ENCODE assay signal across 29 cellular contexts in the genomic region with DNA sequence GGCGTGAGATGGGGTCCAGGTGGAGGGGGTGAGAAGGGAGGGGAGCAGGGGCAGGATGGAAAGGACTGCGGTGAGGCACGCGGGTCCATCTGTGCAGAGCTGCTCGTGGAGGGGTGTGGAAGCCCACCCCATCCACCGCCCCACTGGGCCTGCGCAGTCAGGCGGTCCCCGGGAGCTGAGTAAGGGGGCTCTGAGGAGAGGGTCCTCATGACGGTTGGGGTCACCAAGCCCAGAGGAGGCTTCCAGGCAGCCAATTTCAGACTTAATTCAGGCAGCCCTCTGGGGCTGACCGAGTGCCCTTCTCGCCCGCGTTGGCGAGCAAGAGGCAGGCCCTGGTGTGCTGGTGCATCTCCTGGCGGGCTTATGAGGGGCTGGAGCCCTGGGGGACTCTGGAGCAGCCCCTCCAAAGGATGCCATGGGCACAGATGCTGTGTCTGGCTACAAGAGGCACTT.
"Had no signal": no experiment of that assay in that cellular context is flagged by ENCODE, and none has a peak within 500 bp of the region (broad histone marks: within the 10 kb centered on the region; RNA-seq: fewer than 3 reads in every experiment).

No MANE protein-coding gene starts in this region.

- H3K27me3 ChIP-seq: foreskin keratinocyte, pancreas, testis had no signal

- H3K36me3 Mint-ChIP-seq: activated CD4-positive, alpha-beta memory T cell treated with anti-CD3 and anti-CD28 coated beads for 36 hours; mesothelial cell of epicardium had no signal

- H3K27ac ChIP-seq: breast epithelium, esophagus muscularis mucosa, foreskin keratinocyte, neutrophil, pancreas, prostate gland, skin epidermis, testis, transverse colon had no signal

- H3K4me3 ChIP-seq: breast epithelium, esophagus muscularis mucosa, pancreas, prostate gland, skin epidermis, testis, transverse colon had no signal

- H3K4me3 Mint-ChIP-seq: activated CD4-positive, alpha-beta memory T cell treated with anti-CD3 and anti-CD28 coated beads for 36 hours; activated CD4-positive, alpha-beta T cell treated with anti-CD3 and anti-CD28 coated beads, Interleukin-2, amount 10 ng/mL, durations not matched to agents 24 days and 14 days; central memory CD8-positive, alpha-beta T cell; mesothelial cell of epicardium; nephron progenitor cell; T-helper 17 cell had no signal

- H3K27ac Mint-ChIP-seq: activated CD4-positive, alpha-beta memory T cell treated with anti-CD3 and anti-CD28 coated beads for 36 hours; activated CD4-positive, alpha-beta T cell treated with anti-CD3 and anti-CD28 coated beads, Interleukin-2, amount 10 ng/mL, durations not matched to agents 24 days and 14 days; activated naive CD4-positive, alpha-beta T cell treated with anti-CD3 and anti-CD28 coated beads, Interleukin-2, amount 50 U/mL, for 72 hours; mesothelial cell of epicardium; naive B cell; nephron progenitor cell; T-helper 17 cell had no signal

- H3K36me3 ChIP-seq: breast epithelium, esophagus muscularis mucosa, neutrophil, pancreas, prostate gland, transverse colon had no signal

- DNase-seq: activated CD4-positive, alpha-beta memory T cell treated with anti-CD3 and anti-CD28 coated beads for 36 hours; activated CD4-positive, alpha-beta T cell treated with anti-CD3 and anti-CD28 coated beads, Interleukin-2, amount 10 ng/mL, durations not matched to agents 24 days and 14 days; activated CD4-positive, CD25-positive, alpha-beta regulatory T cell treated with anti-CD3 and anti-CD28 coated beads, Interleukin-2, amount 50 U/mL, for 72 hours; activated naive CD4-positive, alpha-beta T cell; dermis blood vessel endothelial cell; effector CD4-positive, alpha-beta T cell; foreskin keratinocyte; left cardiac atrium; left ventricle myocardium superior; mammary epithelial cell; naive B cell; nephron progenitor cell; retina; stimulated activated CD4-positive, alpha-beta T cell treated with anti-CD3 and anti-CD28 coated beads, Interleukin-12 subunit alpha, Interleukin-12 subunit beta, amount 100 ng/mL, for 4 hours; stimulated activated CD4-positive, alpha-beta T cell treated with anti-CD3 and anti-CD28 coated beads, Interleukin-4, amount 100 ng/mL, for 1 hour; stimulated activated naive CD8-positive, alpha-beta T cell treated with anti-CD3 and anti-CD28 coated beads, Interleukin-15, Interleukin-2, amounts not matched to agents 100 U/mL and 50 U/mL, for 24 hours; T-helper 17 cell; T1000; testis; transverse colon had no signal

- H3K4me1 Mint-ChIP-seq: activated CD4-positive, alpha-beta T cell treated with anti-CD3 and anti-CD28 coated beads, Interleukin-2, amount 10 ng/mL, durations not matched to agents 24 days and 14 days; central memory CD8-positive, alpha-beta T cell; mesothelial cell of epicardium; T-helper 17 cell had no signal

- H3K9me3 Mint-ChIP-seq: activated CD4-positive, alpha-beta T cell treated with anti-CD3 and anti-CD28 coated beads, Interleukin-2, amount 10 ng/mL, durations not matched to agents 24 days and 14 days; central memory CD8-positive, alpha-beta T cell had no signal

- H3K9me3 ChIP-seq: esophagus muscularis mucosa, neutrophil, pancreas, prostate gland, testis, transverse colon had no signal

- H3K4me1 ChIP-seq: breast epithelium, esophagus muscularis mucosa, foreskin keratinocyte, pancreas, prostate gland, testis, transverse colon had no signal
